Comparison of ENCODE assay signal across 9 cellular contexts in the genomic region with DNA sequence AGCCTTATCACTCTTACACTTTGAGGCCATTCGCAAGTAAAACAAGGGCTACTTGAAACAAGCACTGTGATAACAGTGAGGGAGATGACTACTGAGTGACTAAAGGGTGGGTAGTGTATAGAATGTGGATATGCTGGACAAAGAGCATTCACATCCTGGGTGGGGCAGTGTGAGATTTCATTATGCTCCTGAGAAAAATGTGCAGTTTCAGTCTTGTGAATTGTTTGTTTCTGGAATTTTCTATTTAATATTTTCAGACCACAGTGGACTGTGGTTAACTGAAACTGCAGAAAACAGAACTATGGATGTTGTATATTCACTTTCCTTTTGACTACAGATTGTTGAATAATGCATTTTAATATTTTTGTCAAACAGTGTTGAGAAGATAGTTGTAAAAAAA. TPM values are rescaled to one million over a fixed set of nuclear protein-coding genes. Genes with fewer than 3 reads are reported as not detected.
DNase-seq lines count a peak whose midpoint lies in the region; ATAC-seq and TF ChIP-seq lines count a peak whose summit lies in the region.
"Had no signal": no experiment of that assay in that cellular context is flagged by ENCODE, and none has a peak within 500 bp of the region (broad histone marks: within the 10 kb centered on the region; RNA-seq: fewer than 3 reads in every experiment).

No MANE protein-coding gene starts in this region.

- peaks cover 70% of the 10 kb centered on the region for H3K36me3 Mint-ChIP-seq in activated CD4-positive, alpha-beta T cell treated with anti-CD3 and anti-CD28 coated beads for 36 hours (ENCODE audit: low read depth)
- H3K36me3 Mint-ChIP-seq in activated T-helper 2 cell treated with anti-CD3 and anti-CD28 coated beads, Interferon-gamma antibody, Interleukin-2, Interleukin-4, amounts not matched to agents 10 μg/mL and 5 μg/mL and 100 μg/mL, durations not matched to agents 14 hours and 24 hours and 36 hours (ENCODE audit: low read depth) = peaks cover 75% of the 10 kb centered on the region

- CTCF ChIA-PET in activated CD4-positive, alpha-beta T cell treated with anti-CD3 and anti-CD28 coated beads for 36 hours (lab: Charles Lee) = no interaction called here

- H3K4me1 Mint-ChIP-seq in activated CD4-positive, alpha-beta T cell treated with anti-CD3 and anti-CD28 coated beads for 36 hours = peaks cover 15% of the 10 kb centered on the region
- H3K4me1 Mint-ChIP-seq in activated T-helper 2 cell treated with anti-CD3 and anti-CD28 coated beads, Interferon-gamma antibody, Interleukin-2, Interleukin-4, amounts not matched to agents 10 μg/mL and 5 μg/mL and 100 μg/mL, durations not matched to agents 14 hours and 24 hours and 36 hours (ENCODE audit: low read depth) = peaks cover 16% of the 10 kb centered on the region

- no peak overlapping the region for H3K27ac Mint-ChIP-seq in activated CD4-positive, alpha-beta T cell treated with anti-CD3 and anti-CD28 coated beads for 36 hours
- no peak overlapping the region for H3K27ac Mint-ChIP-seq in activated T-helper 2 cell treated with anti-CD3 and anti-CD28 coated beads, Interferon-gamma antibody, Interleukin-2, Interleukin-4, amounts not matched to agents 10 μg/mL and 5 μg/mL and 100 μg/mL, durations not matched to agents 14 hours and 24 hours and 36 hours

- H3K9me3 Mint-ChIP-seq in activated CD4-positive, alpha-beta T cell treated with anti-CD3 and anti-CD28 coated beads for 36 hours (ENCODE audit: low read depth) = peaks cover 10% of the 10 kb centered on the region
- peaks cover 21% of the 10 kb centered on the region for H3K9me3 Mint-ChIP-seq in activated T-helper 2 cell treated with anti-CD3 and anti-CD28 coated beads, Interferon-gamma antibody, Interleukin-2, Interleukin-4, amounts not matched to agents 10 μg/mL and 5 μg/mL and 100 μg/mL, durations not matched to agents 14 hours and 24 hours and 36 hours

- DNase-seq in activated CD4-positive, alpha-beta T cell treated with anti-CD3 and anti-CD28 coated beads for 36 hours = no peak
- DNase-seq in activated CD4-positive, alpha-beta T cell treated with anti-CD3 and anti-CD28 coated beads, Interleukin-2, amount 50 U/mL, for 4 hours = no peak
- DNase-seq in astrocyte of the spinal cord (ENCODE audit: low read depth, low spot score) (peak; percentile 76), DMS153 treated with DMSO at 0.1 percent for 48 hours (lab: John Stamatoyannopoulos, UW; ENCODE audit: unreplicated experiment) (no peak)
- DNase-seq in stimulated activated naive CD8-positive, alpha-beta T cell treated with anti-CD3 and anti-CD28 coated beads, Interleukin-15, Interleukin-2, amounts not matched to agents 100 U/mL and 50 U/mL, for 24 hours = no peak
- no peak for DNase-seq in activated T-cell treated with anti-CD3 and anti-CD28 coated beads, Interleukin-2, amount 50 U/mL, for 48 hours
- DNase-seq in activated T-helper 2 cell treated with anti-CD3 and anti-CD28 coated beads, Interferon-gamma antibody, Interleukin-2, Interleukin-4, amounts not matched to agents 10 μg/mL and 5 μg/mL and 100 μg/mL, durations not matched to agents 14 hours and 24 hours and 36 hours (ENCODE audit: low spot score) = no peak

- in situ Hi-C loops in astrocyte of the spinal cord (cut with HindIII; ENCODE audit: low sequenced_read_pairs) = no loop called here

- peak; percentile 69 for ATAC-seq in activated CD4-positive, alpha-beta T cell treated with anti-CD3 and anti-CD28 coated beads for 36 hours
- ATAC-seq in HG03108 (IDR thresholded peaks at IDR 0.05; ENCODE audit: unreplicated experiment) = peak; percentile 72
- ATAC-seq in stimulated activated naive CD8-positive, alpha-beta T cell treated with anti-CD3 and anti-CD28 coated beads, Interleukin-15, Interleukin-2, amounts not matched to agents 100 U/mL and 50 U/mL, for 24 hours = peak; percentile 63

- no peaks in the 10 kb centered on the region for H3K27me3 Mint-ChIP-seq in activated CD4-positive, alpha-beta T cell treated with anti-CD3 and anti-CD28 coated beads for 36 hours
- H3K27me3 Mint-ChIP-seq in activated T-helper 2 cell treated with anti-CD3 and anti-CD28 coated beads, Interferon-gamma antibody, Interleukin-2, Interleukin-4, amounts not matched to agents 10 μg/mL and 5 μg/mL and 100 μg/mL, durations not matched to agents 14 hours and 24 hours and 36 hours (ENCODE audit: low read depth) = no peaks in the 10 kb centered on the region

- POLR2A ChIA-PET in activated CD4-positive, alpha-beta T cell treated with anti-CD3 and anti-CD28 coated beads for 36 hours (lab: Charles Lee) = no interaction called here

- no peak overlapping the region for H3K4me3 ChIP-seq in astrocyte of the spinal cord (ENCODE audit: low read depth, low read length)
- H3K4me3 ChIP-seq: skin epidermis had no signal

- TF ChIP-seq CTCF in astrocyte of the spinal cord (IDR thresholded peaks at IDR 0.05; ENCODE audit: low read depth, low read length) = no peak

- H3K4me3 Mint-ChIP-seq in activated CD4-positive, alpha-beta T cell treated with anti-CD3 and anti-CD28 coated beads for 36 hours = no peak overlapping the region
- H3K4me3 Mint-ChIP-seq in activated T-helper 2 cell treated with anti-CD3 and anti-CD28 coated beads, Interferon-gamma antibody, Interleukin-2, Interleukin-4, amounts not matched to agents 10 μg/mL and 5 μg/mL and 100 μg/mL, durations not matched to agents 14 hours and 24 hours and 36 hours (ENCODE audit: low read depth) = no peak overlapping the region

- intact Hi-C loops in activated CD4-positive, alpha-beta T cell treated with anti-CD3 and anti-CD28 coated beads for 36 hours (cut with DNase I, micrococcal nuclease) = no loop called here
- intact Hi-C loops in activated T-helper 2 cell treated with anti-CD3 and anti-CD28 coated beads, Interferon-gamma antibody, Interleukin-2, Interleukin-4, amounts not matched to agents 10 μg/mL and 5 μg/mL and 100 μg/mL, durations not matched to agents 14 hours and 24 hours and 36 hours (cut with micrococcal nuclease) = no loop called here

RNA-seq across cellular contexts. Expression of gene B3GALT2, which starts 25.1 kb away (rescaled TPM):
- not detected for total RNA-seq in activated CD4-positive, alpha-beta T cell treated with anti-CD3 and anti-CD28 coated beads for 36 hours
- not detected in 2 replicates for total RNA-seq in activated T-helper 2 cell treated with anti-CD3 and anti-CD28 coated beads, Interferon-gamma antibody, Interleukin-2, Interleukin-4, amounts not matched to agents 10 μg/mL and 5 μg/mL and 100 μg/mL, durations not matched to agents 14 hours and 24 hours and 36 hours
